Comparison of ENCODE assay signal across 19 cellular contexts in genomic region chr16:31871510-31871909, GRCh38.
"Had no signal": no experiment of that assay in that cellular context is flagged by ENCODE, and none has a peak within 500 bp of the region (broad histone marks: within the 10 kb centered on the region; RNA-seq: fewer than 3 reads in every experiment).

No MANE protein-coding gene starts in this region.

- H3K4me3 ChIP-seq: coronary artery, esophagus muscularis mucosa, prostate gland had no signal

- H3K4me3 Mint-ChIP-seq: activated naive CD8-positive, alpha-beta T cell treated with anti-CD3 and anti-CD28 coated beads, Interleukin-2, amount 10 ng/mL, durations not matched to agents 7 days and 5 days; nephron had no signal

- H3K9me3 ChIP-seq: esophagus muscularis mucosa, prostate gland, SK-N-SH had no signal

- DNase-seq: activated CD4-positive, CD25-positive, alpha-beta regulatory T cell treated with anti-CD3 and anti-CD28 coated beads, Interleukin-2, amount 50 U/mL, for 72 hours; activated effector memory CD4-positive, alpha-beta T cell treated with anti-CD3 and anti-CD28 coated beads, Interleukin-2, amount 50 U/mL, for 16 hours; activated naive CD8-positive, alpha-beta T cell treated with anti-CD3 and anti-CD28 coated beads, Interleukin-2, amount 10 ng/mL, durations not matched to agents 7 days and 5 days; activated T-cell treated with anti-CD3 and anti-CD28 coated beads for 4 hours; anterior cingulate cortex; brain microvascular endothelial cell; effector CD4-positive, alpha-beta T cell; glutamatergic neuron; left ventricle myocardium superior; mesenchymal stem cell; SK-N-SH; small intestine; T1000 had no signal

- H3K4me2 ChIP-seq: SK-N-SH had no signal

- H3K9ac ChIP-seq: SK-N-SH had no signal

- FAIRE-seq: small intestine had no signal

- H3K9me3 Mint-ChIP-seq: activated naive CD8-positive, alpha-beta T cell treated with anti-CD3 and anti-CD28 coated beads, Interleukin-2, amount 10 ng/mL, durations not matched to agents 7 days and 5 days; central memory CD8-positive, alpha-beta T cell; nephron had no signal

- ATAC-seq: left ventricle myocardium superior, right cardiac atrium had no signal

- H3K4me1 ChIP-seq: prostate gland had no signal

- H3K36me3 ChIP-seq: brain microvascular endothelial cell, esophagus muscularis mucosa, prostate gland had no signal

- H3K27me3 ChIP-seq: brain microvascular endothelial cell, esophagus muscularis mucosa had no signal

- H3K27ac Mint-ChIP-seq: nephron had no signal

- H3K27me3 Mint-ChIP-seq: activated naive CD8-positive, alpha-beta T cell treated with anti-CD3 and anti-CD28 coated beads, Interleukin-2, amount 10 ng/mL, durations not matched to agents 7 days and 5 days; central memory CD8-positive, alpha-beta T cell had no signal

- H3K27ac ChIP-seq: brain microvascular endothelial cell, coronary artery, esophagus muscularis mucosa, prostate gland had no signal
